9 cellular contexts compared by ENCODE assay signal in genomic region chr2:127411609-127412370, GRCh38. TPM values are rescaled to one million over a fixed set of nuclear protein-coding genes. Genes with fewer than 3 reads are reported as not detected.
A peak's percentile ranks its signal among the peaks of the same experiment; 100 is the strongest.
DNase-seq lines count a peak whose midpoint lies in the region; ATAC-seq and TF ChIP-seq lines count a peak whose summit lies in the region.
"Had no signal": no experiment of that assay in that cellular context is flagged by ENCODE, and none has a peak within 500 bp of the region (broad histone marks: within the 10 kb centered on the region; RNA-seq: fewer than 3 reads in every experiment).

No MANE protein-coding gene starts in this region.

- ATAC-seq in HG03460 (IDR thresholded peaks at IDR 0.05; ENCODE audit: unreplicated experiment): no peak
- no peak for ATAC-seq in GM18909 (IDR thresholded peaks at IDR 0.05; ENCODE audit: poor library complexity, unreplicated experiment)
- ATAC-seq: Right ventricle myocardium inferior had no signal

- no peak overlapping the region for H2BK5ac ChIP-seq in trophoblast cell (ENCODE audit: low read depth, low read length, poor library complexity)

- no peaks in the 10 kb centered on the region for H3K36me3 ChIP-seq in adrenal gland (replicated peaks in 1 of 2)
- peaks cover 0 to 4% of the 10 kb centered on the region in 2 experiments for H3K36me3 ChIP-seq in trophoblast cell (ENCODE audit: control insufficient read depth in 1 of 2, insufficient read depth in 2 of 2, low read length in 2 of 2)

- H3K9me3 ChIP-seq in adrenal gland (replicated peaks in 1 of 3) (no peaks in the 10 kb centered on the region), trophoblast cell (ENCODE audit: insufficient read depth, low read depth, low read length) (peaks cover 8% of the 10 kb centered on the region)

- H3K27me3 ChIP-seq in adrenal gland (no peaks in the 10 kb centered on the region), trophoblast cell (ENCODE audit: insufficient read depth, low read length) (no peaks in the 10 kb centered on the region)

- H3K27ac ChIP-seq in adrenal gland (peak overlapping the region in 3 of 5 donors; percentile 31 to 92 (median 61)), trophoblast cell (ENCODE audit: low read depth, low read length) (no peak overlapping the region)

- TF ChIP-seq POLR2A in adrenal gland (IDR thresholded peaks at IDR 0.05): no peak

- no peak overlapping the region for H2BK12ac ChIP-seq in trophoblast cell (ENCODE audit: low read length)

- no peak overlapping the region for H3K27ac Mint-ChIP-seq in glutamatergic neuron (ENCODE audit: unreplicated experiment)

- H4K91ac ChIP-seq in trophoblast cell (ENCODE audit: low read depth, low read length): no peak overlapping the region

- peaks cover 15% of the 10 kb centered on the region for H3K79me1 ChIP-seq in trophoblast cell (ENCODE audit: low read length)

- WGBS in adrenal gland, 4 donors: 64 to 71% (median 70%) methylated on average over 12 of the region's 12 CpGs
- no CpG with 5 or more reads among the region's 12 CpGs for WGBS in trophoblast cell (ENCODE audit: extremely low coverage, insufficient coverage, insufficient read length)

- no peak overlapping the region for H3K4me2 ChIP-seq in trophoblast cell (ENCODE audit: low read length)

- no peaks in the 10 kb centered on the region for H3K36me3 Mint-ChIP-seq in glutamatergic neuron (ENCODE audit: unreplicated experiment)

- H3K79me2 ChIP-seq in trophoblast cell (ENCODE audit: control insufficient read depth, insufficient read depth, low read length, poor library complexity): peaks cover 5% of the 10 kb centered on the region

- in situ Hi-C loops in Caki2 (cut with HindIII; ENCODE audit: low pct_unique_long_range_greater_than_20kb, low sequenced_read_pairs): loop anchor here (5.0 kb wide), 1 partner anchor 44 kb away; no protein-coding TSS in a partner anchor

- H3K4me1 ChIP-seq in adrenal gland (replicated peaks in 1 of 2) (peaks cover 6 to 45% of the 10 kb centered on the region in 2 donors), trophoblast cell (ENCODE audit: control insufficient read depth in 1 of 2, insufficient read depth in 2 of 2, low read length in 2 of 2) (peaks cover 19 to 20% of the 10 kb centered on the region in 2 experiments)

- no peak overlapping the region for H2AK5ac ChIP-seq in trophoblast cell (ENCODE audit: low read length)

- H3K14ac ChIP-seq in trophoblast cell (ENCODE audit: low read length): no peak overlapping the region

- H4K12ac ChIP-seq in trophoblast cell (ENCODE audit: low read depth, low read length): no peak overlapping the region

- no peak overlapping the region for H3K23ac ChIP-seq in trophoblast cell (ENCODE audit: low read length)

- no peak overlapping the region for H3K4ac ChIP-seq in trophoblast cell (ENCODE audit: low read depth, low read length)

- intact Hi-C loops in adrenal gland (cut with DNase I): no loop called here

- H2AFZ ChIP-seq in trophoblast cell (ENCODE audit: insufficient read depth, low read length, poor library complexity): no peak overlapping the region

- H2BK120ac ChIP-seq in trophoblast cell (ENCODE audit: insufficient read depth, low read length, poor library complexity): no peak overlapping the region

- no peak for TF ChIP-seq CTCF in adrenal gland (IDR thresholded peaks at IDR 0.05)
- no peak for TF ChIP-seq CTCF in glutamatergic neuron (IDR thresholded peaks at IDR 0.05; ENCODE audit: partially characterized antibody, unreplicated experiment)

- H3K4me3 ChIP-seq in adrenal gland (no peak overlapping the region), trophoblast cell (ENCODE audit: low read depth, low read length) (no peak overlapping the region)

- no peak overlapping the region for H3K9ac ChIP-seq in trophoblast cell (ENCODE audit: low read length)

- H4K8ac ChIP-seq in trophoblast cell (ENCODE audit: low read depth, low read length): no peak overlapping the region

- H3K4me1 Mint-ChIP-seq in glutamatergic neuron (ENCODE audit: low read depth, unreplicated experiment): peaks cover 4% of the 10 kb centered on the region

- H3K18ac ChIP-seq in trophoblast cell (ENCODE audit: low read length): no peak overlapping the region

- H3K4me3 Mint-ChIP-seq in glutamatergic neuron (ENCODE audit: unreplicated experiment): no peak overlapping the region

- H3K27me3 Mint-ChIP-seq in glutamatergic neuron (ENCODE audit: unreplicated experiment): peaks cover 3% of the 10 kb centered on the region

- DNase-seq in Caki2 (ENCODE audit: low read depth) (peak; percentile 91), NCI-H1092 (lab: John Stamatoyannopoulos, UW) (peak; percentile 9), adrenal gland (peak in 1 of 7 donors; percentile 32), trophoblast cell (peak; percentile 45 to 62), glutamatergic neuron (no peak), midbrain (lab: John Stamatoyannopoulos, UW) (no peak)

- H3K9me3 Mint-ChIP-seq in glutamatergic neuron (ENCODE audit: unreplicated experiment): peaks cover 2% of the 10 kb centered on the region

RNA-seq across cellular contexts. Expression of gene PROC, which starts 6.4 kb away (rescaled TPM):
- total RNA-seq in Caki2 (2014; rRNA removed; shearing (Covaris generic); ENCODE audit: low replicate concordance): 0.44 and 1.7 TPM in 2 replicates
- total RNA-seq in adrenal gland (not detected), glutamatergic neuron (ENCODE audit: unreplicated experiment) (not detected)
- under 1 TPM in 2 of 3 donors, not detected in 1; 0.10 to 0.16 TPM for polyA plus RNA-seq in adrenal gland
- polyA plus RNA-seq in trophoblast cell (2013): 0.26 and 0.46 TPM in 2 replicates
- total RNA-seq: Right ventricle myocardium inferior had no signal

RNA-seq across cellular contexts. Expression of gene MAP3K2, which starts 24.0 kb away (rescaled TPM):
- 15.7 and 23.6 TPM in 2 replicates for total RNA-seq in Caki2 (2014; rRNA removed; shearing (Covaris generic); ENCODE audit: low replicate concordance)
- total RNA-seq in adrenal gland (10 to 100 TPM; 45.6 to 91.6 (median 57.9) TPM), glutamatergic neuron (ENCODE audit: unreplicated experiment) (42.7 TPM)
- 10 to 100 TPM in 2 of 3 donors, 1 to 10 TPM in 1; 4.2 to 17.1 (median 11.0) TPM for polyA plus RNA-seq in adrenal gland
- polyA plus RNA-seq in trophoblast cell (2013): 14.3 and 15.3 TPM in 2 replicates

Comparison
In these comparisons a context has a peak if more than half of its experiments do, and no peak if none do; other contexts are left out.
1. DNase-seq: peak in Caki2 (single experiment), NCI-H1092 (single experiment) and trophoblast cell (2 of 2); none in glutamatergic neuron (single experiment) and midbrain (single experiment).